In genomic region chr3:128804017-128804816, GRCh38 we compare ENCODE assay signal across 8 cellular contexts.
A peak's percentile ranks its signal among the peaks of the same experiment; 100 is the strongest.
DNase-seq lines count a peak whose midpoint lies in the region; ATAC-seq, FAIRE-seq and TF ChIP-seq lines count a peak whose summit lies in the region.

No MANE protein-coding gene starts in this region.

- H3K27me3 Mint-ChIP-seq in GM23338 (ENCODE audit: insufficient read depth, low read depth, poor library complexity) = no peaks in the 10 kb centered on the region

- H3K27ac Mint-ChIP-seq in GM23338 = no peak overlapping the region; the same call in 1 of the 2 replicates

- H2AFZ ChIP-seq in GM23338 (no peak overlapping the region), MM.1S (ENCODE audit: low read length) (no peak overlapping the region)

- peaks cover 13% of the 10 kb centered on the region; the same call in 2 of the 3 replicates for H3K4me1 Mint-ChIP-seq in GM23338

- 35 to 45% (median 39%) methylated on average over 5 of the region's 5 CpGs for WGBS in heart left ventricle, 4 donors

- TF ChIP-seq CTCF in GM23338 (conservative IDR thresholded peaks at IDR 0.05; ENCODE audit: low read depth in 2 of 2) (no peak), MM.1S (IDR thresholded peaks at IDR 0.05; ENCODE audit: low read length) (no peak), heart left ventricle (IDR thresholded peaks at IDR 0.05) (no peak)

- H3K27me3 ChIP-seq in GM23338 (ENCODE audit: insufficient read depth) (no peaks in the 10 kb centered on the region), MM.1S (replicated peaks; ENCODE audit: insufficient read depth, low read length) (no peaks in the 10 kb centered on the region), heart left ventricle (no peaks in the 10 kb centered on the region)

- H3F3A ChIP-seq in GM23338 (replicated peaks; ENCODE audit: low read depth) (no peaks in the 10 kb centered on the region), MM.1S (ENCODE audit: insufficient read depth, low read length) (peaks cover 17% of the 10 kb centered on the region)

- peak; percentile 85 for ATAC-seq in GM23338
- ATAC-seq in heart left ventricle = peak in 2 of 4 donors; percentile 26 to 57

- H3K79me2 ChIP-seq in GM23338 (replicated peaks; ENCODE audit: insufficient read depth) = peaks cover 15% of the 10 kb centered on the region
- peaks cover 68% of the 10 kb centered on the region for H3K79me2 ChIP-seq in MM.1S (ENCODE audit: low read length)

- TF ChIP-seq POLR2A in GM12891 (IDR thresholded peaks at IDR 0.05; ENCODE audit: low read depth, low read length) (no peak), heart left ventricle (IDR thresholded peaks at IDR 0.05) (no peak)

- H4K20me1 ChIP-seq in GM23338 (replicated peaks; ENCODE audit: insufficient read depth) = peaks cover 27% of the 10 kb centered on the region
- H4K20me1 ChIP-seq in MM.1S (ENCODE audit: insufficient read depth, low read length) = no peaks in the 10 kb centered on the region

- H3K4me2 ChIP-seq in GM23338 (no peak overlapping the region), MM.1S (ENCODE audit: low read depth, low read length) (peak overlapping the region; percentile 62)

- H3K36me3 ChIP-seq in GM23338 (ENCODE audit: insufficient read depth) (peaks cover 19% of the 10 kb centered on the region), MM.1S (replicated peaks; ENCODE audit: insufficient read depth, low read length) (0 out of 2 replicates have a peak, but pooled peaks cover 5% of the 10 kb centered on the region), heart left ventricle (peaks cover 0 to 55% (median 48%) of the 10 kb centered on the region in 9 donors)

- DNase-seq in GM12891 (ENCODE audit: insufficient read length, low spot score) (peak; percentile 52), GM23338 (ENCODE audit: low spot score) (peak; percentile 63), MM.1S (peak; percentile 89), activated T-cell treated with anti-CD3 and anti-CD28 coated beads for 4 hours (peak; percentile 55), heart left ventricle (no peak), cerebellar cortex (ENCODE audit: low spot score) (no peak), LoVo (ENCODE audit: low spot score) (no peak)
- DNase-seq in stimulated activated CD4-positive, alpha-beta T cell treated with anti-CD3 and anti-CD28 coated beads, Interleukin-1b, Interleukin-23, amount 100 ng/mL, for 4 hours (ENCODE audit: low read depth in 2 of 2) = peak; percentile 56 to 59

- no peak overlapping the region for H3K4me3 Mint-ChIP-seq in GM23338

- H3K4me3 ChIP-seq in GM23338 (no peak overlapping the region), MM.1S (ENCODE audit: low read length) (no peak overlapping the region), heart left ventricle (peak overlapping the region in 9 of 12 donors; percentile 2 to 49 (median 32))

- peaks cover 47% of the 10 kb centered on the region for H3K36me3 Mint-ChIP-seq in GM23338 (ENCODE audit: low read depth)

- no peaks in the 10 kb centered on the region for H3K9me2 ChIP-seq in GM23338 (ENCODE audit: insufficient read depth)
- no peaks in the 10 kb centered on the region for H3K9me2 ChIP-seq in MM.1S (replicated peaks; ENCODE audit: insufficient read depth, low read length)

- no peaks in the 10 kb centered on the region for H3K4me1 ChIP-seq in GM23338 (ENCODE audit: insufficient read depth)
- H3K4me1 ChIP-seq in MM.1S (ENCODE audit: low read length) = peaks cover 32% of the 10 kb centered on the region
- peaks cover 0 to 94% (median 72%) of the 10 kb centered on the region in 12 donors for H3K4me1 ChIP-seq in heart left ventricle

- intact Hi-C loops in heart left ventricle (cut with DNase I) = loop anchor here in 1 of 10 donors (5.0 kb wide), 2 partner anchors 43 to 77 kb away; partner anchors contain the start of gene RAB7A

- peak; percentile 91 for FAIRE-seq in GM12891 (lab: Jason Lieb, UNC)

- no peak overlapping the region for H3K9ac ChIP-seq in MM.1S (ENCODE audit: low read length)

- H3K27ac ChIP-seq in GM23338 (ENCODE audit: low read depth) = peak overlapping the region; percentile 72
- peak overlapping the region; percentile 32; the same call in 1 of the 2 replicates for H3K27ac ChIP-seq in MM.1S (ENCODE audit: low read length)
- peak overlapping the region; percentile 53 to 91 (median 86) for H3K27ac ChIP-seq in heart left ventricle

- H3K9me3 ChIP-seq in MM.1S (replicated peaks; ENCODE audit: insufficient read depth, low read length) (no peaks in the 10 kb centered on the region), heart left ventricle (no peaks in the 10 kb centered on the region)

- no peaks in the 10 kb centered on the region for H3K9me3 Mint-ChIP-seq in GM23338

TF ChIP-seq in GM12891, 5 proteins besides CTCF, POLR2A, EP300 and RAD21:
- peak; percentile 95 for TF ChIP-seq POU2F2 (IDR thresholded peaks at IDR 0.05; ENCODE audit: low read depth, low read length)
- no peak for TF ChIP-seq PAX5 (IDR thresholded peaks at IDR 0.05; ENCODE audit: insufficient read depth, low read length, severe bottlenecking)
TF ChIP-seq in GM12891: peak in this region for 1.

TF ChIP-seq in GM23338, 12 proteins besides CTCF, POLR2A, EP300 and RAD21 (continues in another document):
- TF ChIP-seq EZH2phosphoT487 (IDR thresholded peaks at IDR 0.05; ENCODE audit: unreplicated experiment) = no peak
- TF ChIP-seq EZH2 (IDR thresholded peaks at IDR 0.05; ENCODE audit: low read depth, unreplicated experiment) = no peak
- TF ChIP-seq STAT1 (IDR thresholded peaks at IDR 0.05; ENCODE audit: unreplicated experiment) = no peak
- no peak for TF ChIP-seq POLR2AphosphoS5 (IDR thresholded peaks at IDR 0.05; ENCODE audit: low read depth)
- TF ChIP-seq, protein P1, sequence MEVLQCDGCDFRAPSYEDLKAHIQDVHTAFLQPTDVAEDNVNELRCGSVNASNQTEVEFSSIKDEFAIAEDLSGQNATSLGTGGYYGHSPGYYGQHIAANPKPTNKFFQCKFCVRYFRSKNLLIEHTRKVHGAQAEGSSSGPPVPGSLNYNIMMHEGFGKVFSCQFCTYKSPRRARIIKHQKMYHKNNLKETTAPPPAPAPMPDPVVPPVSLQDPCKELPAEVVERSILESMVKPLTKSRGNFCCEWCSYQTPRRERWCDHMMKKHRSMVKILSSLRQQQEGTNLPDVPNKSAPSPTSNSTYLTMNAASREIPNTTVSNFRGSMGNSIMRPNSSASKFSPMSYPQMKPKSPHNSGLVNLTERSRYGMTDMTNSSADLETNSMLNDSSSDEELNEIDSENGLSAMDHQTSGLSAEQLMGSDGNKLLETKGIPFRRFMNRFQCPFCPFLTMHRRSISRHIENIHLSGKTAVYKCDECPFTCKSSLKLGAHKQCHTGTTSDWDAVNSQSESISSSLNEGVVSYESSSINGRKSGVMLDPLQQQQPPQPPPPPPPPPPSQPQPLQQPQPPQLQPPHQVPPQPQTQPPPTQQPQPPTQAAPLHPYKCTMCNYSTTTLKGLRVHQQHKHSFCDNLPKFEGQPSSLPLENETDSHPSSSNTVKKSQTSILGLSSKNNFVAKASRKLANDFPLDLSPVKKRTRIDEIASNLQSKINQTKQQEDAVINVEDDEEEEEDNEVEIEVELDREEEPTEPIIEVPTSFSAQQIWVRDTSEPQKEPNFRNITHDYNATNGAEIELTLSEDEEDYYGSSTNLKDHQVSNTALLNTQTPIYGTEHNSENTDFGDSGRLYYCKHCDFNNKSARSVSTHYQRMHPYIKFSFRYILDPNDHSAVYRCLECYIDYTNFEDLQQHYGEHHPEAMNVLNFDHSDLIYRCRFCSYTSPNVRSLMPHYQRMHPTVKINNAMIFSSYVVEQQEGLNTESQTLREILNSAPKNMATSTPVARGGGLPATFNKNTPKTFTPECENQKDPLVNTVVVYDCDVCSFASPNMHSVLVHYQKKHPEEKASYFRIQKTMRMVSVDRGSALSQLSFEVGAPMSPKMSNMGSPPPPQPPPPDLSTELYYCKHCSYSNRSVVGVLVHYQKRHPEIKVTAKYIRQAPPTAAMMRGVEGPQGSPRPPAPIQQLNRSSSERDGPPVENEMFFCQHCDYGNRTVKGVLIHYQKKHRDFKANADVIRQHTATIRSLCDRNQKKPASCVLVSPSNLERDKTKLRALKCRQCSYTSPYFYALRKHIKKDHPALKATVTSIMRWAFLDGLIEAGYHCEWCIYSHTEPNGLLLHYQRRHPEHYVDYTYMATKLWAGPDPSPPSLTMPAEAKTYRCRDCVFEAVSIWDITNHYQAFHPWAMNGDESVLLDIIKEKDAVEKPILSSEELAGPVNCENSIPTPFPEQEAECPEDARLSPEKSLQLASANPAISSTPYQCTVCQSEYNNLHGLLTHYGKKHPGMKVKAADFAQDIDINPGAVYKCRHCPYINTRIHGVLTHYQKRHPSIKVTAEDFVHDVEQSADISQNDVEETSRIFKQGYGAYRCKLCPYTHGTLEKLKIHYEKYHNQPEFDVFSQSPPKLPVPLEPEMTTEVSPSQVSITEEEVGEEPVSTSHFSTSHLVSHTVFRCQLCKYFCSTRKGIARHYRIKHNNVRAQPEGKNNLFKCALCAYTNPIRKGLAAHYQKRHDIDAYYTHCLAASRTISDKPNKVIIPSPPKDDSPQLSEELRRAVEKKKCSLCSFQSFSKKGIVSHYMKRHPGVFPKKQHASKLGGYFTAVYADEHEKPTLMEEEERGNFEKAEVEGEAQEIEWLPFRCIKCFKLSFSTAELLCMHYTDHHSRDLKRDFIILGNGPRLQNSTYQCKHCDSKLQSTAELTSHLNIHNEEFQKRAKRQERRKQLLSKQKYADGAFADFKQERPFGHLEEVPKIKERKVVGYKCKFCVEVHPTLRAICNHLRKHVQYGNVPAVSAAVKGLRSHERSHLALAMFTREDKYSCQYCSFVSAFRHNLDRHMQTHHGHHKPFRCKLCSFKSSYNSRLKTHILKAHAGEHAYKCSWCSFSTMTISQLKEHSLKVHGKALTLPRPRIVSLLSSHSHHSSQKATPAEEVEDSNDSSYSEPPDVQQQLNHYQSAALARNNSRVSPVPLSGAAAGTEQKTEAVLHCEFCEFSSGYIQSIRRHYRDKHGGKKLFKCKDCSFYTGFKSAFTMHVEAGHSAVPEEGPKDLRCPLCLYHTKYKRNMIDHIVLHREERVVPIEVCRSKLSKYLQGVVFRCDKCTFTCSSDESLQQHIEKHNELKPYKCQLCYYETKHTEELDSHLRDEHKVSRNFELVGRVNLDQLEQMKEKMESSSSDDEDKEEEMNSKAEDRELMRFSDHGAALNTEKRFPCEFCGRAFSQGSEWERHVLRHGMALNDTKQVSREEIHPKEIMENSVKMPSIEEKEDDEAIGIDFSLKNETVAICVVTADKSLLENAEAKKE (CRISPR knock-in tag; IDR thresholded peaks at IDR 0.05) = no peak
- TF ChIP-seq CREB1 (CRISPR knock-in tag; IDR thresholded peaks at IDR 0.05; ENCODE audit: low read depth) = no peak
- no peak for TF ChIP-seq ETS1 (IDR thresholded peaks at IDR 0.05)
- TF ChIP-seq ZNF114 (CRISPR knock-in tag; IDR thresholded peaks at IDR 0.05) = no peak

Comparison
In these comparisons a context has a peak if more than half of its experiments do, and no peak if none do; other contexts are left out.
1. DNase-seq: peak in GM12891 (single experiment), GM23338 (single experiment), MM.1S (single experiment), activated T-cell treated with anti-CD3 and anti-CD28 coated beads for 4 hours (single experiment) and stimulated activated CD4-positive, alpha-beta T cell treated with anti-CD3 and anti-CD28 coated beads, Interleukin-1b, Interleukin-23, amount 100 ng/mL, for 4 hours (2 of 2); none in heart left ventricle (0 of 5), cerebellar cortex (single experiment) and LoVo (single experiment).
2. H3K27ac ChIP-seq: peak in every context shown above with its lines; median percentile 86 in heart left ventricle; 72 in GM23338; 32 in MM.1S.
3. H3K4me3 ChIP-seq: peak in heart left ventricle (9 of 12); none in GM23338 (single experiment) and MM.1S (single experiment).